8 cellular contexts compared by ENCODE assay signal in the genomic region with DNA sequence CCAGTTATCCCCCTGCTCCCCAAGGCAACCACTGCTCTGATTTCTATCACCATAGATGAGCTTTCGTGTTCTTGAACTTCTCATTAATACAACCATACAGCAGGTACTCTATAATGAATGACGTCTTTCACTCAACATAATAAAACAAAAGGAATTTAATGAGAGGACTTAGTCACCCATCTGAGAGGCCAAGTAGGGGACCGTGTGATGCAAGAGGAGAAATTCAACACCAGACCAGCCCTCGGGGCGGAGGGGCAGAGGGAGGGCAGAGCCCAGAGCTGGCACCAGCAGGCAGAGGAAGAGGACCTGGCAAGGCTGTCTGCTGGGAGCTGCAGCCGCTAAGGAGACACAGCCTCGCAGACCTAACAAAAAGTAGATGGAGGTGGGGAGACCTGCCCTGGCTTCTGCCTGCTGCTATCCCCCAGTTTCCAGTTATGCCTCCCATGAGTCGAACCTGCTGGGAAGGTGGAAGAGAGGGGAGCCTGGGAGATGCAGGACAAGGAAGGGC. TPM values are rescaled to one million over a fixed set of nuclear protein-coding genes. Genes with fewer than 3 reads are reported as not detected.
DNase-seq lines count a peak whose midpoint lies in the region; ATAC-seq and TF ChIP-seq lines count a peak whose summit lies in the region.

No MANE protein-coding gene starts in this region.

- DNase-seq in H7: peak; percentile 86
- peak; percentile 66 to 88 for DNase-seq in NCI-H524 (lab: John Stamatoyannopoulos, UW)
- DNase-seq in osteocyte (ENCODE audit: extremely low spot score, unreplicated experiment): peak; percentile 94
- DNase-seq in G401 (ENCODE audit: low spot score): no peak
- DNase-seq in T-helper 17 cell: no peak

- H3K36me3 ChIP-seq in H7 (replicated peaks; ENCODE audit: control insufficient read depth, insufficient read depth, low read length): no peaks in the 10 kb centered on the region

- H3K9me3 ChIP-seq in T-helper 17 cell (ENCODE audit: control insufficient read depth, low read length, poor library complexity, severe bottlenecking): no peaks in the 10 kb centered on the region

- H3K27me3 Mint-ChIP-seq in osteocyte (ENCODE audit: unreplicated experiment) (no peaks in the 10 kb centered on the region), T-helper 17 cell (peaks cover 5% of the 10 kb centered on the region)

- H3K4me3 Mint-ChIP-seq in osteocyte (ENCODE audit: unreplicated experiment) (peak overlapping the region; percentile 46), T-helper 17 cell (no peak overlapping the region)

- H3K36me3 Mint-ChIP-seq in osteocyte (ENCODE audit: unreplicated experiment): no peaks in the 10 kb centered on the region
- H3K36me3 Mint-ChIP-seq in T-helper 17 cell (ENCODE audit: low read depth): peaks cover 2% of the 10 kb centered on the region

- peaks cover 54% of the 10 kb centered on the region for H3K4me1 Mint-ChIP-seq in osteocyte (ENCODE audit: unreplicated experiment)
- peaks cover 7% of the 10 kb centered on the region for H3K4me1 Mint-ChIP-seq in T-helper 17 cell

- H3K27ac Mint-ChIP-seq in osteocyte (ENCODE audit: unreplicated experiment) (peak overlapping the region; percentile 91), T-helper 17 cell (no peak overlapping the region)

- no peaks in the 10 kb centered on the region for H3K9me3 Mint-ChIP-seq in osteocyte (ENCODE audit: unreplicated experiment)

- no peak for TF ChIP-seq CTCF in osteocyte (IDR thresholded peaks at IDR 0.05)

- peak; percentile 72 for ATAC-seq in esophagus mucosa
- ATAC-seq in HG03378 (IDR thresholded peaks at IDR 0.05; ENCODE audit: unreplicated experiment): no peak
- ATAC-seq in T-helper 17 cell: no peak
- ATAC-seq in GM21515 (IDR thresholded peaks at IDR 0.05; ENCODE audit: unreplicated experiment): no peak

- no peak overlapping the region for H3K4me3 ChIP-seq in H7 (ENCODE audit: insufficient read depth, low read depth, low read length)

- H3K27me3 ChIP-seq in H7 (ENCODE audit: control insufficient read depth, insufficient read depth, low read length): no peaks in the 10 kb centered on the region

- in situ Hi-C loops in G401 (cut with HindIII; ENCODE audit: low sequenced_read_pairs): no loop called here

RNA-seq across cellular contexts. Expression of a gene that starts 13.7 kb away (rescaled TPM):
- not detected in 2 replicates for total RNA-seq in H7 (2014; rRNA removed; shearing (Covaris generic))
- total RNA-seq in esophagus mucosa (1.9 TPM), osteocyte (18.2 and 24.0 TPM in 2 replicates), T-helper 17 cell (not detected)
- total RNA-seq in G401 (2014; rRNA removed; shearing (Covaris generic)): 0.17 TPM in 1 of 2 replicates, not detected in the other

RNA-seq across cellular contexts. Expression of a gene that starts 16.8 kb away (rescaled TPM):
- total RNA-seq in H7 (2014; rRNA removed; shearing (Covaris generic)): 0.14 TPM in 1 of 2 replicates, not detected in the other
- total RNA-seq in esophagus mucosa (1.0 TPM), osteocyte (17.5 and 21.5 TPM in 2 replicates), T-helper 17 cell (not detected)
- 17.9 TPM in 2 replicates for total RNA-seq in G401 (2014; rRNA removed; shearing (Covaris generic))

Comparison
In these comparisons a context has a peak if more than half of its experiments do, and no peak if none do; other contexts are left out.
1. DNase-seq: peak in H7 (single experiment), NCI-H524 (2 of 2) and osteocyte (single experiment); none in G401 (single experiment) and T-helper 17 cell (0 of 3).